In the genomic region with DNA sequence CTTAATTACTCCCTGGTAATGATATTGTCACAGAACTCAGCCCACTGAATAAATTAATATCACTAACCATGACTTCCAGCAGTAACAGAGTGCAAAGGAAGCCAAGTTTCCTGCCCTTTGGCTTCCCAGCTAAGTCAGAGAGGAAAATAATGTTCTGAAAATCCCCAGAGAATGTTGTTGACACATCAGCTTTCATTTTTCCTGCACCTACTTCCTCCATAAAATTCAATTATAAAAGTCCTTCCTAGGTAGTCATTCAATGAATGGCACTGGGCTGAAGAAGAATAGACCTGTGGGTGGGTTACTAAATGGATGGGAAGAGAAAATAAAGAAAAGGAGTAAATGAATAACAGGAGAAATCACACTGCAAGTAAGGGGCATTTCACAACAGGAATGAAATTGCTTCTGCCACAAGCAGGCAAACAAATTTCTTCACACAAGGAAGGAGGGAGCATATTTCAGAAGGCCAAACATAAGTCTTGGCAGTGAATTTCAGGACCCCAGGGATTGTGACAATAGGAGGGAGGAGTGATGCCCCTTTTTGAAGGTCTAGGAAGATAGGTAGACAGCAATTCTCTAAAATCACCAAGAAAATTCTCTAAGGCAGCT, we compare ENCODE assay signal across 2 cellular contexts.
TF ChIP-seq lines count a peak whose summit lies in the region.

No MANE protein-coding gene starts in this region.

TF ChIP-seq in SK-N-SH, 30 proteins besides CTCF, POLR2A, EP300 and RAD21 (continued from another document):
- TF ChIP-seq, protein P1, sequence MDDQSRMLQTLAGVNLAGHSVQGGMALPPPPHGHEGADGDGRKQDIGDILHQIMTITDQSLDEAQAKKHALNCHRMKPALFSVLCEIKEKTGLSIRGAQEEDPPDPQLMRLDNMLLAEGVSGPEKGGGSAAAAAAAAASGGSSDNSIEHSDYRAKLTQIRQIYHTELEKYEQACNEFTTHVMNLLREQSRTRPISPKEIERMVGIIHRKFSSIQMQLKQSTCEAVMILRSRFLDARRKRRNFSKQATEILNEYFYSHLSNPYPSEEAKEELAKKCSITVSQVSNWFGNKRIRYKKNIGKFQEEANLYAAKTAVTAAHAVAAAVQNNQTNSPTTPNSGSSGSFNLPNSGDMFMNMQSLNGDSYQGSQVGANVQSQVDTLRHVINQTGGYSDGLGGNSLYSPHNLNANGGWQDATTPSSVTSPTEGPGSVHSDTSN (IDR thresholded peaks at IDR 0.05), result no peak
- TF ChIP-seq FOSL2 (IDR thresholded peaks at IDR 0.05; ENCODE audit: borderline replicate concordance, low read depth) (no peak), NRF1 (IDR thresholded peaks at IDR 0.05; ENCODE audit: low read depth, low read length) (no peak), FOXM1 (IDR thresholded peaks at IDR 0.05; ENCODE audit: low read depth) (no peak), YY1 (IDR thresholded peaks at IDR 0.05; ENCODE audit: low read depth) (no peak), RCOR1 (IDR thresholded peaks at IDR 0.05; ENCODE audit: low read length) (no peak)
- TF ChIP-seq, protein P2, sequence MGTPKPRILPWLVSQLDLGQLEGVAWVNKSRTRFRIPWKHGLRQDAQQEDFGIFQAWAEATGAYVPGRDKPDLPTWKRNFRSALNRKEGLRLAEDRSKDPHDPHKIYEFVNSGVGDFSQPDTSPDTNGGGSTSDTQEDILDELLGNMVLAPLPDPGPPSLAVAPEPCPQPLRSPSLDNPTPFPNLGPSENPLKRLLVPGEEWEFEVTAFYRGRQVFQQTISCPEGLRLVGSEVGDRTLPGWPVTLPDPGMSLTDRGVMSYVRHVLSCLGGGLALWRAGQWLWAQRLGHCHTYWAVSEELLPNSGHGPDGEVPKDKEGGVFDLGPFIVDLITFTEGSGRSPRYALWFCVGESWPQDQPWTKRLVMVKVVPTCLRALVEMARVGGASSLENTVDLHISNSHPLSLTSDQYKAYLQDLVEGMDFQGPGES (IDR thresholded peaks at IDR 0.05; ENCODE audit: low read depth, low read length), result no peak
- TF ChIP-seq, protein P3, sequence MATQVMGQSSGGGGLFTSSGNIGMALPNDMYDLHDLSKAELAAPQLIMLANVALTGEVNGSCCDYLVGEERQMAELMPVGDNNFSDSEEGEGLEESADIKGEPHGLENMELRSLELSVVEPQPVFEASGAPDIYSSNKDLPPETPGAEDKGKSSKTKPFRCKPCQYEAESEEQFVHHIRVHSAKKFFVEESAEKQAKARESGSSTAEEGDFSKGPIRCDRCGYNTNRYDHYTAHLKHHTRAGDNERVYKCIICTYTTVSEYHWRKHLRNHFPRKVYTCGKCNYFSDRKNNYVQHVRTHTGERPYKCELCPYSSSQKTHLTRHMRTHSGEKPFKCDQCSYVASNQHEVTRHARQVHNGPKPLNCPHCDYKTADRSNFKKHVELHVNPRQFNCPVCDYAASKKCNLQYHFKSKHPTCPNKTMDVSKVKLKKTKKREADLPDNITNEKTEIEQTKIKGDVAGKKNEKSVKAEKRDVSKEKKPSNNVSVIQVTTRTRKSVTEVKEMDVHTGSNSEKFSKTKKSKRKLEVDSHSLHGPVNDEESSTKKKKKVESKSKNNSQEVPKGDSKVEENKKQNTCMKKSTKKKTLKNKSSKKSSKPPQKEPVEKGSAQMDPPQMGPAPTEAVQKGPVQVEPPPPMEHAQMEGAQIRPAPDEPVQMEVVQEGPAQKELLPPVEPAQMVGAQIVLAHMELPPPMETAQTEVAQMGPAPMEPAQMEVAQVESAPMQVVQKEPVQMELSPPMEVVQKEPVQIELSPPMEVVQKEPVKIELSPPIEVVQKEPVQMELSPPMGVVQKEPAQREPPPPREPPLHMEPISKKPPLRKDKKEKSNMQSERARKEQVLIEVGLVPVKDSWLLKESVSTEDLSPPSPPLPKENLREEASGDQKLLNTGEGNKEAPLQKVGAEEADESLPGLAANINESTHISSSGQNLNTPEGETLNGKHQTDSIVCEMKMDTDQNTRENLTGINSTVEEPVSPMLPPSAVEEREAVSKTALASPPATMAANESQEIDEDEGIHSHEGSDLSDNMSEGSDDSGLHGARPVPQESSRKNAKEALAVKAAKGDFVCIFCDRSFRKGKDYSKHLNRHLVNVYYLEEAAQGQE (IDR thresholded peaks at IDR 0.05; ENCODE audit: low read depth, low read length), result no peak

TF ChIP-seq in SK-N-SH treated with all-trans-retinoic acid at 6 μM for 48 hours, 23 proteins besides CTCF, POLR2A, EP300 and RAD21 (continued from another document):
- TF ChIP-seq, protein P4, sequence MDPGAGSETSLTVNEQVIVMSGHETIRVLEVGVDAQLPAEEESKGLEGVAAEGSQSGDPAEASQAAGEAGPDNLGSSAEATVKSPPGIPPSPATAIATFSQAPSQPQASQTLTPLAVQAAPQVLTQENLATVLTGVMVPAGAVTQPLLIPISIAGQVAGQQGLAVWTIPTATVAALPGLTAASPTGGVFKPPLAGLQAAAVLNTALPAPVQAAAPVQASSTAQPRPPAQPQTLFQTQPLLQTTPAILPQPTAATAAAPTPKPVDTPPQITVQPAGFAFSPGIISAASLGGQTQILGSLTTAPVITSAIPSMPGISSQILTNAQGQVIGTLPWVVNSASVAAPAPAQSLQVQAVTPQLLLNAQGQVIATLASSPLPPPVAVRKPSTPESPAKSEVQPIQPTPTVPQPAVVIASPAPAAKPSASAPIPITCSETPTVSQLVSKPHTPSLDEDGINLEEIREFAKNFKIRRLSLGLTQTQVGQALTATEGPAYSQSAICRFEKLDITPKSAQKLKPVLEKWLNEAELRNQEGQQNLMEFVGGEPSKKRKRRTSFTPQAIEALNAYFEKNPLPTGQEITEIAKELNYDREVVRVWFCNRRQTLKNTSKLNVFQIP (CRISPR knock-in tag; IDR thresholded peaks at IDR 0.05; ENCODE audit: borderline replicate concordance, low read depth), result no peak
- TF ChIP-seq, protein P5, sequence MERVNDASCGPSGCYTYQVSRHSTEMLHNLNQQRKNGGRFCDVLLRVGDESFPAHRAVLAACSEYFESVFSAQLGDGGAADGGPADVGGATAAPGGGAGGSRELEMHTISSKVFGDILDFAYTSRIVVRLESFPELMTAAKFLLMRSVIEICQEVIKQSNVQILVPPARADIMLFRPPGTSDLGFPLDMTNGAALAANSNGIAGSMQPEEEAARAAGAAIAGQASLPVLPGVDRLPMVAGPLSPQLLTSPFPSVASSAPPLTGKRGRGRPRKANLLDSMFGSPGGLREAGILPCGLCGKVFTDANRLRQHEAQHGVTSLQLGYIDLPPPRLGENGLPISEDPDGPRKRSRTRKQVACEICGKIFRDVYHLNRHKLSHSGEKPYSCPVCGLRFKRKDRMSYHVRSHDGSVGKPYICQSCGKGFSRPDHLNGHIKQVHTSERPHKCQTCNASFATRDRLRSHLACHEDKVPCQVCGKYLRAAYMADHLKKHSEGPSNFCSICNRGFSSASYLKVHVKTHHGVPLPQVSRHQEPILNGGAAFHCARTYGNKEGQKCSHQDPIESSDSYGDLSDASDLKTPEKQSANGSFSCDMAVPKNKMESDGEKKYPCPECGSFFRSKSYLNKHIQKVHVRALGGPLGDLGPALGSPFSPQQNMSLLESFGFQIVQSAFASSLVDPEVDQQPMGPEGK (CRISPR knock-in tag; IDR thresholded peaks at IDR 0.05; ENCODE audit: borderline replicate concordance), result no peak
TF ChIP-seq in SK-N-SH treated with all-trans-retinoic acid at 6 μM for 48 hours: peak in this region for 0.
